In the genomic region with DNA sequence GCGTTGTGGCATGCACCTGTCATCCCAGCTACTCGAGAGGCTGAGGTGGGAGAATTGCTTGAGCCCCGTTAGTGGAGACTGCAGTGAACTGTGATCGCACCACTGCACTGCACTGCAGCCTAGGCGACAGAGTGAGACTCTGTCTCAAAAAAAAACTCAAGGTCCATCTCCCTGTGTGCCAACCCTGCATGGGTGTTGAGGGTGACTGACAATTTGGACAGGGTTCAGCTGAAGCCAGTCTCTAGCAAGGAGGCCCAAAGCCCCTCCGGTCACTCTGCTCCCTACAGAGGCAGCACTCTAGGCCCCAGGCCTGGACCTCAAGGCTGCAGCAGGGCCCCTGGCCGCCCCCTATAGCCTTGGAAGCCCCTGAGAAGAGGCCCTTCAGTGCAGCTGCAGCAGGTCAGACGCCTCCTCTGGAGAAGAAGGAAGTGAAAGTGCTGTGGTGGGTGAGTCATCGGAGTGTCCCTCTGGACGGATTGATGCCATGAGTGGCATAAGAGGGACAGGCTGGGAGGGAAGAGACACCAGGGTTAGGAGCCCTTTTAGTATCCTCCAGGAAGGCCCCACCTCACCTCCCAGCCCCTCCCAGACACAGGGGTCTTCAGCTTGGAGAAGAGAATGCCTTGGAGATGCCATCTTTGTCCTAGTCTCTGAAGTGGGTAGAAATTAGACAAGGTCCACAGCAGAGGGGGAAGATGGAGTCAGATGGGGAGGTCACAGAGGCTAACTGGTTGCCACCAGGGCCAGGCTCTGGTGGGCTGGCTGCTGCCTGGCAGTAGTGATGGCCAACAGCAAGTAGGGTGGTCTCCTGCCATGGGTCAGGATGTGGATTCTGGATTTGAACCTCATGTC, we compare ENCODE assay signal across 1 cellular context.
TF ChIP-seq lines count a peak whose summit lies in the region.

No MANE protein-coding gene starts in this region.

TF ChIP-seq in HCT116, 20 proteins besides CTCF, POLR2A, EP300 and RAD21 (continued from another document):
- TF ChIP-seq ZBTB33 (IDR thresholded peaks at IDR 0.05; ENCODE audit: extremely low read depth, insufficient replicate concordance, low read length) = no peak
- TF ChIP-seq SIN3A (IDR thresholded peaks at IDR 0.05; ENCODE audit: low read depth) = no peak
- no peak for TF ChIP-seq YY1 (IDR thresholded peaks at IDR 0.05; ENCODE audit: extremely low read depth, insufficient replicate concordance, low read depth, low read length)
- TF ChIP-seq FOSL1 (IDR thresholded peaks at IDR 0.05; ENCODE audit: low read depth) = peak; percentile 72
- no peak for TF ChIP-seq TCF7L2 (IDR thresholded peaks at IDR 0.05; ENCODE audit: borderline replicate concordance, extremely low read depth, insufficient read depth, insufficient read length)
- no peak for TF ChIP-seq EGR1 (IDR thresholded peaks at IDR 0.05; ENCODE audit: low read depth)
- TF ChIP-seq MAX (IDR thresholded peaks at IDR 0.05) = no peak
- TF ChIP-seq SRF (IDR thresholded peaks at IDR 0.05; ENCODE audit: low read depth) = no peak
- no peak for TF ChIP-seq EZH2phosphoT487 (IDR thresholded peaks at IDR 0.05; ENCODE audit: borderline replicate concordance)
